8 cellular contexts compared by ENCODE assay signal in genomic region chr11:5625281-5625680, GRCh38. TPM values are rescaled to one million over a fixed set of nuclear protein-coding genes. Genes with fewer than 3 reads are reported as not detected.
A peak's percentile ranks its signal among the peaks of the same experiment; 100 is the strongest.
DNase-seq lines count a peak whose midpoint lies in the region; ATAC-seq, FAIRE-seq and TF ChIP-seq lines count a peak whose summit lies in the region.

No MANE protein-coding gene starts in this region.

- no peak for TF ChIP-seq POLR2A in right lobe of liver (IDR thresholded peaks at IDR 0.05)
- TF ChIP-seq POLR2A in tibial nerve (IDR thresholded peaks at IDR 0.05): no peak

- H3K27ac Mint-ChIP-seq in activated T-cell treated with anti-CD3 and anti-CD28 coated beads, Interleukin-2, amount 50 U/mL, for 24 hours: peak overlapping the region; percentile 93

- no peak for DNase-seq in activated T-cell treated with anti-CD3 and anti-CD28 coated beads, Interleukin-2, amount 50 U/mL, for 24 hours
- DNase-seq in activated T-cell treated with anti-CD3 and anti-CD28 coated beads, Interleukin-2, amount 50 U/mL, for 48 hours: no peak
- DNase-seq in astrocyte of the cerebellum (ENCODE audit: low read depth): no peak
- no peak for DNase-seq in right lobe of liver
- DNase-seq in tibial nerve (ENCODE audit: low spot score in 2 of 2): no peak
- no peak for DNase-seq in GM10266 (ENCODE audit: extremely low spot score)
- DNase-seq in RCC 7860 (ENCODE audit: low spot score): no peak
- DNase-seq in H4 (ENCODE audit: low spot score): no peak

- FAIRE-seq in RCC 7860 (lab: Jason Lieb, UNC): no peak

- H3K27me3 ChIP-seq in right lobe of liver (no peaks in the 10 kb centered on the region), tibial nerve (no peaks in the 10 kb centered on the region)

- H3K4me1 ChIP-seq in right lobe of liver: peaks cover 0 to 40% (median 2%) of the 10 kb centered on the region in 4 donors
- H3K4me1 ChIP-seq in tibial nerve: peaks cover 0 to 41% (median 19%) of the 10 kb centered on the region in 4 donors

- H3K4me3 ChIP-seq in astrocyte of the cerebellum (ENCODE audit: low read depth, low read length): peak overlapping the region; percentile 39
- H3K4me3 ChIP-seq in right lobe of liver: peak overlapping the region; percentile 51 to 67 (median 64)
- H3K4me3 ChIP-seq in tibial nerve: peak overlapping the region; percentile 37 to 64 (median 56)

- H3K27ac ChIP-seq in right lobe of liver (peak overlapping the region; percentile 54 to 66 (median 58)), tibial nerve (peak overlapping the region; percentile 32 to 85 (median 74))

- H3K4me3 Mint-ChIP-seq in activated T-cell treated with anti-CD3 and anti-CD28 coated beads, Interleukin-2, amount 50 U/mL, for 24 hours: peak overlapping the region; percentile 89

- intact Hi-C loops in right lobe of liver (cut with DNase I): no loop called here

- H3K36me3 Mint-ChIP-seq in activated T-cell treated with anti-CD3 and anti-CD28 coated beads, Interleukin-2, amount 50 U/mL, for 24 hours (ENCODE audit: low read depth): peaks cover 7% of the 10 kb centered on the region

- H3K9me3 ChIP-seq in right lobe of liver (no peaks in the 10 kb centered on the region), tibial nerve (no peaks in the 10 kb centered on the region)

- in situ Hi-C loops in astrocyte of the cerebellum (cut with HindIII; ENCODE audit: low sequenced_read_pairs): no loop called here

- WGBS in right lobe of liver (ENCODE audit: insufficient coverage, low coverage, low lambda C conversion rate, missing lambda C conversion rate): 8% methylated on average over 3 of the region's 4 CpGs
- WGBS in tibial nerve, 2 donors: 6 to 12% methylated on average over 4 of the region's 4 CpGs

- no peaks in the 10 kb centered on the region for H3K9me3 Mint-ChIP-seq in activated T-cell treated with anti-CD3 and anti-CD28 coated beads, Interleukin-2, amount 50 U/mL, for 24 hours

- no peak for TF ChIP-seq CTCF in astrocyte of the cerebellum (IDR thresholded peaks at IDR 0.05; ENCODE audit: low read depth, low read length, missing control alignments)
- TF ChIP-seq CTCF in right lobe of liver (IDR thresholded peaks at IDR 0.05): no peak
- TF ChIP-seq CTCF in tibial nerve (IDR thresholded peaks at IDR 0.05): no peak
- TF ChIP-seq CTCF in GM10266 (IDR thresholded peaks at IDR 0.05; ENCODE audit: control insufficient read depth, insufficient read depth, low read depth, missing control alignments): no peak

- TF ChIP-seq EP300 in tibial nerve (IDR thresholded peaks at IDR 0.05): no peak

- peaks cover 49% of the 10 kb centered on the region for H3K4me1 Mint-ChIP-seq in activated T-cell treated with anti-CD3 and anti-CD28 coated beads, Interleukin-2, amount 50 U/mL, for 24 hours (ENCODE audit: low read depth)

- H3K27me3 Mint-ChIP-seq in activated T-cell treated with anti-CD3 and anti-CD28 coated beads, Interleukin-2, amount 50 U/mL, for 24 hours: no peaks in the 10 kb centered on the region

- no peak for ATAC-seq in right lobe of liver

- H3K36me3 ChIP-seq in right lobe of liver: no peaks in the 10 kb centered on the region
- peaks cover 0 to 8% (median 0%) of the 10 kb centered on the region in 3 donors for H3K36me3 ChIP-seq in tibial nerve

RNA-seq across cellular contexts. Expression of gene TRIM34, which starts 0.5 kb away (rescaled TPM):
- total RNA-seq in right lobe of liver (1 to 10 TPM in 5 of 6 experiments, under 1 TPM in 1; 0.93 to 3.3 (median 2.3) TPM), tibial nerve (1 to 10 TPM; 2.2 to 6.1 (median 3.1) TPM)
- total RNA-seq in H4 (2014; rRNA removed; shearing (Covaris generic)): 14.4 and 19.1 TPM in 2 replicates

RNA-seq across cellular contexts. Expression of gene TRIM6, which starts 28.8 kb away (rescaled TPM):
- 1 to 10 TPM in 1 of 6 experiments, under 1 TPM in 5; 0.29 to 2.0 (median 0.65) TPM for total RNA-seq in right lobe of liver
- 1 to 10 TPM; 1.2 to 5.9 (median 2.5) TPM for total RNA-seq in tibial nerve
- 6.4 and 11.2 TPM in 2 replicates for total RNA-seq in H4 (2014; rRNA removed; shearing (Covaris generic))

RNA-seq across cellular contexts. Expression of gene OR52B6, which starts 44.6 kb away (rescaled TPM):
- total RNA-seq in right lobe of liver: not detected
- total RNA-seq in tibial nerve: not detected
- total RNA-seq in H4 (2014; rRNA removed; shearing (Covaris generic)): not detected in 2 replicates

RNA-seq across cellular contexts. Expression of gene TRIM5, which starts 59.6 kb away (rescaled TPM):
- total RNA-seq in right lobe of liver: 10 to 100 TPM; 15.3 to 19.2 (median 18.2) TPM
- 10 to 100 TPM; 16.9 to 38.7 (median 26.1) TPM for total RNA-seq in tibial nerve
- 36.5 and 38.1 TPM in 2 replicates for total RNA-seq in H4 (2014; rRNA removed; shearing (Covaris generic))
